In genomic region chr5:149160291-149160787, GRCh38 we compare ENCODE assay signal across 15 cellular contexts. TPM values are rescaled to one million over a fixed set of nuclear protein-coding genes. Genes with fewer than 3 reads are reported as not detected.
"Had no signal": no experiment of that assay in that cellular context is flagged by ENCODE, and none has a peak within 500 bp of the region (broad histone marks: within the 10 kb centered on the region; RNA-seq: fewer than 3 reads in every experiment).

No MANE protein-coding gene starts in this region.

- H3K4me3 ChIP-seq: colonic mucosa, esophagus squamous epithelium, pancreas had no signal

- H3K27me3 ChIP-seq: colonic mucosa, esophagus squamous epithelium, pancreas had no signal

- H3K36me3 ChIP-seq: colonic mucosa, esophagus squamous epithelium, pancreas had no signal

- H3K9me3 ChIP-seq: colonic mucosa, esophagus squamous epithelium, pancreas had no signal

- FAIRE-seq: pancreas had no signal

- ATAC-seq: activated CD8-positive, alpha-beta T cell treated with anti-CD3 and anti-CD28 coated beads, Interleukin-2, amount 10 ng/mL, durations not matched to agents 7 days and 5 days; activated naive CD4-positive, alpha-beta T cell treated with anti-CD3 and anti-CD28 coated beads, Interleukin-2, amount 50 U/mL, for 72 hours; naive thymus-derived CD8-positive, alpha-beta T cell; stimulated activated effector memory CD8-positive, alpha-beta T cell treated with anti-CD3 and anti-CD28 coated beads, Interleukin-12 subunit alpha, Interleukin-12 subunit beta, amount 100 ng/mL, for 72 hours had no signal

- H3K27ac ChIP-seq: colonic mucosa, esophagus squamous epithelium had no signal

- H3K4me1 ChIP-seq: colonic mucosa, pancreas had no signal

- DNase-seq: activated CD4-positive, alpha-beta T cell treated with anti-CD3 and anti-CD28 coated beads, Interleukin-2, amount 10 ng/mL, durations not matched to agents 24 days and 14 days; activated CD4-positive, CD25-positive, alpha-beta regulatory T cell; activated CD8-positive, alpha-beta memory T cell treated with anti-CD3 and anti-CD28 coated beads, Interleukin-2, amount 50 U/mL, for 4 hours; activated CD8-positive, alpha-beta T cell treated with anti-CD3 and anti-CD28 coated beads, Interleukin-2, amount 10 ng/mL, durations not matched to agents 7 days and 5 days; activated gamma-delta T cell; activated T-cell treated with anti-CD3 and anti-CD28 coated beads, Interleukin-2, amount 50 U/mL, for 48 hours; central memory CD4-positive, alpha-beta T cell; colonic mucosa; esophagus squamous epithelium; foreskin fibroblast; left colon; naive thymus-derived CD8-positive, alpha-beta T cell; pancreas had no signal

RNA-seq across cellular contexts. Expression of gene ABLIM3, which starts 19.0 kb away (rescaled TPM):
- total RNA-seq: activated CD4-positive, alpha-beta T cell treated with anti-CD3 and anti-CD28 coated beads, Interleukin-2, amount 10 ng/mL, durations not matched to agents 24 days and 14 days; activated CD8-positive, alpha-beta T cell treated with anti-CD3 and anti-CD28 coated beads, Interleukin-2, amount 10 ng/mL, durations not matched to agents 7 days and 5 days; naive thymus-derived CD8-positive, alpha-beta T cell had no signal
- polyA plus RNA-seq: naive thymus-derived CD8-positive, alpha-beta T cell had no signal
